ENCODE assay signal across 18 cellular contexts in genomic region chr2:86066915-86067314, GRCh38.
"Had no signal": no experiment of that assay in that cellular context is flagged by ENCODE, and none has a peak within 500 bp of the region (broad histone marks: within the 10 kb centered on the region; RNA-seq: fewer than 3 reads in every experiment).

No MANE protein-coding gene starts in this region.

- H3K27me3 ChIP-seq: body of pancreas, dorsolateral prefrontal cortex, transverse colon had no signal

- DNase-seq: activated CD4-positive, alpha-beta T cell treated with anti-CD3 and anti-CD28 coated beads, Interleukin-2, amount 10 ng/mL, durations not matched to agents 24 days and 14 days; activated naive CD4-positive, alpha-beta T cell; body of pancreas; central memory CD4-positive, alpha-beta T cell; dorsolateral prefrontal cortex; endodermal cell; foreskin fibroblast; hypothalamus; kidney; stimulated activated CD4-positive, alpha-beta T cell treated with anti-CD3 and anti-CD28 coated beads, Interleukin-2, amount 100 ng/mL, for 24 hours; stimulated activated naive CD4-positive, alpha-beta T cell treated with Interleukin-2 at 50 U/mL for 16 hours; T1000; transverse colon had no signal

- H3K9me3 ChIP-seq: body of pancreas, transverse colon had no signal

- ATAC-seq: activated T-helper 17 cell treated with anti-CD3 and anti-CD28 coated beads, Interleukin-2, amount 50 U/mL, for 72 hours; body of pancreas; left lobe of liver had no signal

- H3K27ac ChIP-seq: body of pancreas, epithelial cell of prostate had no signal

- H3K4me1 Mint-ChIP-seq: endodermal cell, neural crest cell had no signal

- H3K4me3 ChIP-seq: body of pancreas, dorsolateral prefrontal cortex, transverse colon had no signal

- H3K9me3 Mint-ChIP-seq: activated T-helper 17 cell treated with anti-CD3 and anti-CD28 coated beads, Interleukin-2, amount 50 U/mL, for 72 hours had no signal

- H3K27ac Mint-ChIP-seq: activated CD4-positive, alpha-beta T cell treated with anti-CD3 and anti-CD28 coated beads, Interleukin-2, amount 10 ng/mL, durations not matched to agents 24 days and 14 days; activated T-helper 17 cell treated with anti-CD3 and anti-CD28 coated beads, Interleukin-2, amount 50 U/mL, for 72 hours; endodermal cell had no signal

- H3K4me3 Mint-ChIP-seq: activated CD4-positive, alpha-beta T cell treated with anti-CD3 and anti-CD28 coated beads, Interleukin-2, amount 10 ng/mL, durations not matched to agents 24 days and 14 days; activated T-helper 17 cell treated with anti-CD3 and anti-CD28 coated beads, Interleukin-2, amount 50 U/mL, for 72 hours; endodermal cell; neural crest cell had no signal

- H3K27me3 Mint-ChIP-seq: activated CD4-positive, alpha-beta T cell treated with anti-CD3 and anti-CD28 coated beads, Interleukin-2, amount 10 ng/mL, durations not matched to agents 24 days and 14 days; activated T-helper 17 cell treated with anti-CD3 and anti-CD28 coated beads, Interleukin-2, amount 50 U/mL, for 72 hours had no signal

- FAIRE-seq: colon, kidney had no signal
